ENCODE assay signal across 20 cellular contexts in genomic region chr1:76068953-76069561, GRCh38. TPM values are rescaled to one million over a fixed set of nuclear protein-coding genes. Genes with fewer than 3 reads are reported as not detected.
DNase-seq lines count a peak whose midpoint lies in the region; ATAC-seq and TF ChIP-seq lines count a peak whose summit lies in the region.
"Had no signal": no experiment of that assay in that cellular context is flagged by ENCODE, and none has a peak within 500 bp of the region (broad histone marks: within the 10 kb centered on the region; RNA-seq: fewer than 3 reads in every experiment).

No MANE protein-coding gene starts in this region.

- H3K9me3 Mint-ChIP-seq in activated CD8-positive, alpha-beta memory T cell treated with anti-CD3 and anti-CD28 coated beads, Interleukin-2, amount 10 ng/mL, durations not matched to agents 7 days and 5 days (ENCODE audit: low read depth) = no peaks in the 10 kb centered on the region
- H3K9me3 Mint-ChIP-seq: central memory CD8-positive, alpha-beta T cell had no signal

- TF ChIP-seq CTCF in esophagus muscularis mucosa (IDR thresholded peaks at IDR 0.05) (no peak), sigmoid colon (IDR thresholded peaks at IDR 0.05) (no peak), transverse colon (IDR thresholded peaks at IDR 0.05) (no peak)

- in situ Hi-C loops in transverse colon (cut with MboI; ENCODE audit: low pct_ligation_motif_present in 1 of 4, low pct_unique_long_range_greater_than_20kb in 1 of 4, low sequenced_read_pairs in 3 of 4) = no loop called here

- no peaks in the 10 kb centered on the region for H3K36me3 Mint-ChIP-seq in activated CD8-positive, alpha-beta memory T cell treated with anti-CD3 and anti-CD28 coated beads, Interleukin-2, amount 10 ng/mL, durations not matched to agents 7 days and 5 days

- H3K9me3 ChIP-seq in esophagus muscularis mucosa (no peaks in the 10 kb centered on the region), sigmoid colon (no peaks in the 10 kb centered on the region), transverse colon (no peaks in the 10 kb centered on the region)
- H3K9me3 ChIP-seq: BE2C had no signal

- WGBS in esophagus muscularis mucosa = 49% methylated on average over 3 of the region's 3 CpGs
- 17 to 62% methylated on average over 3 of the region's 3 CpGs for WGBS in sigmoid colon, 2 donors
- WGBS in transverse colon (ENCODE audit: low coverage in 1 of 2), 2 donors = 0 to 30% methylated on average over 1 to 3 of the region's 3 CpGs

- H3K4me1 Mint-ChIP-seq in activated CD8-positive, alpha-beta memory T cell treated with anti-CD3 and anti-CD28 coated beads, Interleukin-2, amount 10 ng/mL, durations not matched to agents 7 days and 5 days = peaks cover under 1% of the 10 kb centered on the region

- H3K27me3 Mint-ChIP-seq in activated CD8-positive, alpha-beta memory T cell treated with anti-CD3 and anti-CD28 coated beads, Interleukin-2, amount 10 ng/mL, durations not matched to agents 7 days and 5 days = peaks cover 18% of the 10 kb centered on the region

- no peak overlapping the region for H3K27ac Mint-ChIP-seq in activated CD8-positive, alpha-beta memory T cell treated with anti-CD3 and anti-CD28 coated beads, Interleukin-2, amount 10 ng/mL, durations not matched to agents 7 days and 5 days

- TF ChIP-seq EP300 in esophagus muscularis mucosa (IDR thresholded peaks at IDR 0.05) (no peak), sigmoid colon (IDR thresholded peaks at IDR 0.05) (peak in 3 of 4 donors; percentile 35 to 74 (median 47)), transverse colon (IDR thresholded peaks at IDR 0.05; ENCODE audit: low read depth) (no peak)

- TF ChIP-seq POLR2A in esophagus muscularis mucosa (IDR thresholded peaks at IDR 0.05; ENCODE audit: low read depth) (no peak), sigmoid colon (IDR thresholded peaks at IDR 0.05) (no peak), transverse colon (IDR thresholded peaks at IDR 0.05) (no peak)

- no peaks in the 10 kb centered on the region for H3K36me3 ChIP-seq in esophagus muscularis mucosa
- no peaks in the 10 kb centered on the region for H3K36me3 ChIP-seq in sigmoid colon
- no peaks in the 10 kb centered on the region for H3K36me3 ChIP-seq in transverse colon
- H3K36me3 ChIP-seq: BE2C had no signal

- DNase-seq in DMS153 treated with DMSO at 0.1 percent for 48 hours (lab: John Stamatoyannopoulos, UW; ENCODE audit: unreplicated experiment) (peak; percentile 93), NCI-H345 (lab: John Stamatoyannopoulos, UW) (peak; percentile 90), esophagus muscularis mucosa (ENCODE audit: extremely low spot score) (no peak), sigmoid colon (no peak), transverse colon (no peak)
- no peak for DNase-seq in activated CD8-positive, alpha-beta memory T cell treated with anti-CD3 and anti-CD28 coated beads, Interleukin-2, amount 10 ng/mL, durations not matched to agents 7 days and 5 days
- no peak for DNase-seq in activated naive CD4-positive, alpha-beta T cell treated with Interleukin-2 at 50 U/mL for 16 hours
- DNase-seq: activated effector memory CD4-positive, alpha-beta T cell treated with Interleukin-2 at 50 U/mL for 16 hours; amniotic stem cell; BE2C; DMS79 treated with DMSO at 0.1 percent for 48 hours; effector memory CD4-positive, alpha-beta T cell; H7; hippocampal formation; NCI-H1417 treated with DMSO at 0.1 percent for 48 hours; occipital lobe; stimulated activated CD4-positive, alpha-beta T cell treated with anti-CD3 and anti-CD28 coated beads, Interleukin-2, amount 100 ng/mL, for 48 hours; T1000 had no signal

- intact Hi-C loops in esophagus muscularis mucosa (cut with DNase I) = no loop called here
- intact Hi-C loops in sigmoid colon (cut with DNase I) = no loop called here
- intact Hi-C loops in transverse colon (cut with DNase I; ENCODE audit: low total_unique reads) = no loop called here

- H3K4me3 ChIP-seq in esophagus muscularis mucosa (no peak overlapping the region), sigmoid colon (no peak overlapping the region), transverse colon (no peak overlapping the region)

- no peaks in the 10 kb centered on the region for H3K27me3 ChIP-seq in esophagus muscularis mucosa
- H3K27me3 ChIP-seq in sigmoid colon = no peaks in the 10 kb centered on the region
- no peaks in the 10 kb centered on the region for H3K27me3 ChIP-seq in transverse colon
- H3K27me3 ChIP-seq: BE2C had no signal

- H3K4me3 Mint-ChIP-seq in activated CD8-positive, alpha-beta memory T cell treated with anti-CD3 and anti-CD28 coated beads, Interleukin-2, amount 10 ng/mL, durations not matched to agents 7 days and 5 days = no peak overlapping the region
- H3K4me3 Mint-ChIP-seq: central memory CD8-positive, alpha-beta T cell had no signal

- ATAC-seq in activated CD8-positive, alpha-beta memory T cell treated with anti-CD3 and anti-CD28 coated beads, Interleukin-2, amount 10 ng/mL, durations not matched to agents 7 days and 5 days = no peak

- H3K27ac ChIP-seq in esophagus muscularis mucosa (replicated peaks in 1 of 4) (peak overlapping the region in 3 of 4 donors; percentile 5 to 33 (median 18)), sigmoid colon (peak overlapping the region in 2 of 4 donors; percentile 31 to 39), transverse colon (peak overlapping the region in 2 of 4 donors; percentile 0 to 4)

- H3K4me1 ChIP-seq in esophagus muscularis mucosa (peaks cover 11 to 24% (median 22%) of the 10 kb centered on the region in 4 donors), sigmoid colon (peaks cover 0 to 28% (median 22%) of the 10 kb centered on the region in 4 donors), transverse colon (peaks cover 0 to 22% (median 8%) of the 10 kb centered on the region in 4 donors)
- H3K4me1 ChIP-seq: BE2C had no signal

- CTCF ChIA-PET in activated CD8-positive, alpha-beta memory T cell treated with anti-CD3 and anti-CD28 coated beads, Interleukin-2, amount 10 ng/mL, durations not matched to agents 7 days and 5 days (lab: Charles Lee) = no interaction called here

RNA-seq across cellular contexts. Expression of gene ST6GALNAC3, which starts 5.5 kb away (rescaled TPM):
- total RNA-seq in esophagus muscularis mucosa (1 to 10 TPM; 2.1 to 6.8 (median 4.8) TPM), sigmoid colon (1 to 10 TPM; 1.9 to 7.5 (median 4.3) TPM), transverse colon (1 to 10 TPM in 2 of 4 donors, under 1 TPM in 1, not detected in 1; 1.00 to 5.7 (median 1.9) TPM)
- 1 to 10 TPM; 1.6 to 2.5 (median 1.8) TPM for polyA plus RNA-seq in sigmoid colon
- total RNA-seq in activated CD8-positive, alpha-beta memory T cell treated with anti-CD3 and anti-CD28 coated beads, Interleukin-2, amount 10 ng/mL, durations not matched to agents 7 days and 5 days = under 1 TPM; 0.26 to 0.88 TPM
- total RNA-seq: LHCN-M2 had no signal

Comparison
In these comparisons a context has a peak if more than half of its experiments do, and no peak if none do; other contexts are left out.
1. DNase-seq: peak in DMS153 treated with DMSO at 0.1 percent for 48 hours (single experiment) and NCI-H345 (single experiment); none in esophagus muscularis mucosa (single experiment), sigmoid colon (single experiment), activated CD8-positive, alpha-beta memory T cell treated with anti-CD3 and anti-CD28 coated beads, Interleukin-2, amount 10 ng/mL, durations not matched to agents 7 days and 5 days (single experiment), transverse colon (single experiment) and activated naive CD4-positive, alpha-beta T cell treated with Interleukin-2 at 50 U/mL for 16 hours (single experiment).